In the genomic region with DNA sequence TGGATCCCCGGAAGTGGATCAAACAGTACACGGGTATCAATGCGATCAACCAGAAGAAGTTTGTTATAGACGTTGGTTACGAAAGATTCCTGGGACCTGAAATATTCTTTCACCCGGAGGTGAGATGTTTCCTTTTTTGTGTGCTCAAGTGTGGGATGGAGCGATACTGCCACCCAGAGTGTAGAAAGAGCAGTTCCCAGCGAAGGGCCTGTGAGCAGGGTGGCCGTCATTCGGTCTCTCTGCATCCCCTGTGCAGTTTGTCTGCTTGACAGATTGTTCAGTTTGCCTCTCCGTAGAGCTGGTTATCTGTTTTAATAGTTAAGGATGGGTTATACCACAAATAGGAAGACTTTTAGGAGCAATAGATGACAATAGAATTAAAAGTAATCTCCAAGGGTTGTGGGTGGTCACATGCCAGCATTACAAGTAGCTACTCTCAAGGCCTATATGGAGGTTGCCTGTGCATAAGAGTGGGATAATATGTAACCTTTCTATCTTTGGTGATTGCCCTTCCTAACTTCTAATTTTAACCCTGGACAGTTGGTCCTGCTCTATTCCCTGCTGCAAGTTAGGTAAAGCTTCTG, we compare ENCODE assay signal across 8 cellular contexts.
DNase-seq lines count a peak whose midpoint lies in the region; ATAC-seq and TF ChIP-seq lines count a peak whose summit lies in the region.
"Not testable (repeated sequence)": the region's sequence is repeated elsewhere in the genome, so short reads cannot be mapped to it uniquely, and the experiment has no call there.

No MANE protein-coding gene starts in this region.

- H3K27ac Mint-ChIP-seq in activated CD4-positive, alpha-beta T cell treated with anti-CD3 and anti-CD28 coated beads, Interleukin-2, amount 10 ng/mL, durations not matched to agents 24 days and 14 days: not testable (repeated sequence)

- 32 to 46% (median 36%) methylated on average over 11 of the region's 11 CpGs for WGBS in psoas muscle, 3 donors

- TF ChIP-seq CTCF in BE2C (IDR thresholded peaks at IDR 0.05; ENCODE audit: low read depth, low read length) (peak; percentile 48), dorsolateral prefrontal cortex (IDR thresholded peaks at IDR 0.05 in 54 of 56, conservative IDR thresholded peaks at IDR 0.05 in 2 of 56; ENCODE audit: low read depth in 1 of 56, partially characterized antibody in 56 of 56) (peak in 55 of 56 donors; percentile 30 to 78 (median 58)), kidney epithelial cell (IDR thresholded peaks at IDR 0.05; ENCODE audit: insufficient read depth, low read length, poor library complexity, severe bottlenecking) (peak; percentile 42), psoas muscle (IDR thresholded peaks at IDR 0.05) (peak; percentile 53)

- H3K4me3 Mint-ChIP-seq in activated CD4-positive, alpha-beta T cell treated with anti-CD3 and anti-CD28 coated beads, Interleukin-2, amount 10 ng/mL, durations not matched to agents 24 days and 14 days: not testable (repeated sequence)

- H3K36me3 ChIP-seq in BE2C; kidney epithelial cell (ENCODE audit: control insufficient read depth, insufficient read depth, low read length): not testable (repeated sequence)
- H3K36me3 ChIP-seq in psoas muscle (ENCODE audit: insufficient read depth in 1 of 2, low read depth in 1 of 2): peaks cover 0 to 16% of the 10 kb centered on the region in 2 donors

- ATAC-seq in GM18502 (IDR thresholded peaks at IDR 0.05; ENCODE audit: poor library complexity, unreplicated experiment) (peak; percentile 59), HG03354 (IDR thresholded peaks at IDR 0.05; ENCODE audit: poor library complexity, severe bottlenecking, unreplicated experiment) (peak; percentile 73), psoas muscle (peak; percentile 50 to 68 (median 59))

- not testable (repeated sequence) for H3K9me3 ChIP-seq in BE2C, psoas muscle

- DNase-seq in BE2C; kidney epithelial cell (ENCODE audit: low read depth); psoas muscle: not testable (repeated sequence)
- DNase-seq in NCI-H345 (lab: John Stamatoyannopoulos, UW) (peak; percentile 12), dorsolateral prefrontal cortex (peak in 2 of 10 donors; percentile 17 to 26)
- DNase-seq in activated CD4-positive, alpha-beta T cell treated with anti-CD3 and anti-CD28 coated beads, Interleukin-2, amount 10 ng/mL, durations not matched to agents 24 days and 14 days: peak; percentile 67

- not testable (repeated sequence) for H3K4me1 Mint-ChIP-seq in activated CD4-positive, alpha-beta T cell treated with anti-CD3 and anti-CD28 coated beads, Interleukin-2, amount 10 ng/mL, durations not matched to agents 24 days and 14 days

- not testable (repeated sequence) for H3K4me1 ChIP-seq in BE2C, psoas muscle

- H3K27me3 ChIP-seq in BE2C; dorsolateral prefrontal cortex; kidney epithelial cell (ENCODE audit: control insufficient read depth, insufficient read depth, low read length); psoas muscle (ENCODE audit: insufficient read depth in 3 of 3, low read length in 2 of 3): not testable (repeated sequence)

- H3K9me3 Mint-ChIP-seq in activated CD4-positive, alpha-beta T cell treated with anti-CD3 and anti-CD28 coated beads, Interleukin-2, amount 10 ng/mL, durations not matched to agents 24 days and 14 days: not testable (repeated sequence)

- not testable (repeated sequence) for H3K27me3 Mint-ChIP-seq in activated CD4-positive, alpha-beta T cell treated with anti-CD3 and anti-CD28 coated beads, Interleukin-2, amount 10 ng/mL, durations not matched to agents 24 days and 14 days

- not testable (repeated sequence) for H3K4me3 ChIP-seq in BE2C (ENCODE audit: low read depth, low read length); dorsolateral prefrontal cortex; kidney epithelial cell (ENCODE audit: low read depth, low read length); psoas muscle

- H3K36me3 Mint-ChIP-seq in activated CD4-positive, alpha-beta T cell treated with anti-CD3 and anti-CD28 coated beads, Interleukin-2, amount 10 ng/mL, durations not matched to agents 24 days and 14 days (ENCODE audit: low read depth): not testable (repeated sequence)

- not testable (repeated sequence) for H3K27ac ChIP-seq in dorsolateral prefrontal cortex, psoas muscle

- intact Hi-C loops in activated CD4-positive, alpha-beta T cell treated with anti-CD3 and anti-CD28 coated beads, Interleukin-2, amount 10 ng/mL, durations not matched to agents 24 days and 14 days (cut with micrococcal nuclease); dorsolateral prefrontal cortex (cut with DNase I); psoas muscle (cut with DNase I): not testable (repeated sequence)
